Comparison of ENCODE assay signal across 24 cellular contexts in genomic region chr2:239884875-239885274, GRCh38.
"Had no signal": no experiment of that assay in that cellular context is flagged by ENCODE, and none has a peak within 500 bp of the region (broad histone marks: within the 10 kb centered on the region; RNA-seq: fewer than 3 reads in every experiment).

No MANE protein-coding gene starts in this region.

- H3K36me3 ChIP-seq: ascending aorta, brain microvascular endothelial cell, left ventricle myocardium inferior, spleen, tibial artery, WERI-Rb-1 had no signal

- H3K27ac Mint-ChIP-seq: activated CD8-positive, alpha-beta T cell treated with anti-CD3 and anti-CD28 coated beads, Interleukin-2, amount 10 ng/mL, durations not matched to agents 7 days and 5 days; activated naive CD4-positive, alpha-beta T cell treated with anti-CD3 and anti-CD28 coated beads, Interleukin-2, amount 50 U/mL, for 24 hours; mesothelial cell of epicardium; natural killer cell; progenitor cell of endocrine pancreas; stimulated activated naive CD8-positive, alpha-beta T cell treated with anti-CD3 and anti-CD28 coated beads, Interleukin-15, Interleukin-2, amounts not matched to agents 100 ng/mL and 50 ng/mL, for 24 hours; T-helper 1 cell treated with Interleukin-12 subunit alpha and Interleukin-12 subunit beta and Interleukin-4 antibody, amounts not matched to agents 30 μg/mL and 1 μg/mL, for 36 hours had no signal

- H3K4me3 Mint-ChIP-seq: activated CD8-positive, alpha-beta T cell treated with anti-CD3 and anti-CD28 coated beads, Interleukin-2, amount 10 ng/mL, durations not matched to agents 7 days and 5 days; activated naive CD4-positive, alpha-beta T cell treated with anti-CD3 and anti-CD28 coated beads, Interleukin-2, amount 50 U/mL, for 24 hours; mesothelial cell of epicardium; natural killer cell; stimulated activated naive CD8-positive, alpha-beta T cell treated with anti-CD3 and anti-CD28 coated beads, Interleukin-15, Interleukin-2, amounts not matched to agents 100 ng/mL and 50 ng/mL, for 24 hours; T-helper 1 cell treated with Interleukin-12 subunit alpha and Interleukin-12 subunit beta and Interleukin-4 antibody, amounts not matched to agents 30 μg/mL and 1 μg/mL, for 36 hours had no signal

- H3K4me1 Mint-ChIP-seq: natural killer cell had no signal

- DNase-seq: activated CD4-positive, alpha-beta T cell treated with anti-CD3 and anti-CD28 coated beads for 1 hour; activated CD4-positive, alpha-beta T cell treated with anti-CD3 and anti-CD28 coated beads, Interleukin-2, amount 50 U/mL, for 1 hour; activated CD8-positive, alpha-beta T cell treated with anti-CD3 and anti-CD28 coated beads, Interleukin-2, amount 10 ng/mL, durations not matched to agents 7 days and 5 days; activated gamma-delta T cell treated with Interleukin-2 at 50 U/mL for 16 hours; activated T-cell treated with anti-CD3 and anti-CD28 coated beads, Interleukin-2, amount 50 U/mL, for 1 hour; brain microvascular endothelial cell; caudate nucleus; effector memory CD4-positive, alpha-beta T cell; glutamatergic neuron; kidney glomerular epithelial cell; left ventricle myocardium inferior; natural killer cell; spleen; stimulated activated CD4-positive, alpha-beta T cell treated with anti-CD3 and anti-CD28 coated beads, Interleukin-4, amount 100 ng/mL, for 24 hours; tibial artery; WERI-Rb-1 had no signal

- H3K4me3 ChIP-seq: ascending aorta, hepatocyte, left ventricle myocardium inferior, spleen, tibial artery had no signal

- H3K27me3 ChIP-seq: ascending aorta, brain microvascular endothelial cell, hepatocyte, tibial artery had no signal

- H3K27ac ChIP-seq: ascending aorta, brain microvascular endothelial cell, hepatocyte, left ventricle myocardium inferior, spleen, tibial artery, WERI-Rb-1 had no signal

- ATAC-seq: activated CD8-positive, alpha-beta T cell treated with anti-CD3 and anti-CD28 coated beads, Interleukin-2, amount 10 ng/mL, durations not matched to agents 7 days and 5 days; esophagus mucosa; natural killer cell had no signal
